In genomic region chr1:161636976-161637375, GRCh38 we compare ENCODE assay signal across 9 cellular contexts. TPM values are rescaled to one million over a fixed set of nuclear protein-coding genes. Genes with fewer than 3 reads are reported as not detected.
"Had no signal": no experiment of that assay in that cellular context is flagged by ENCODE, and none has a peak within 500 bp of the region (broad histone marks: within the 10 kb centered on the region; RNA-seq: fewer than 3 reads in every experiment).

No MANE protein-coding gene starts in this region.

RNA-seq across cellular contexts. Expression of gene FCGR3B, which starts 6.0 kb away (rescaled TPM):
- total RNA-seq: endothelial cell of umbilical vein, epithelial cell of proximal tubule, fibroblast of lung, foreskin keratinocyte, hepatocyte, kidney epithelial cell, lung microvascular endothelial cell, mesothelial cell of epicardium, renal cortical epithelial cell had no signal
- polyA plus RNA-seq: endothelial cell of umbilical vein, fibroblast of lung, foreskin keratinocyte, hepatocyte had no signal

RNA-seq across cellular contexts. Expression of gene FCGR2B, which starts 26.0 kb away (rescaled TPM):
- total RNA-seq: endothelial cell of umbilical vein, epithelial cell of proximal tubule, fibroblast of lung, foreskin keratinocyte, hepatocyte, kidney epithelial cell, lung microvascular endothelial cell, mesothelial cell of epicardium, renal cortical epithelial cell had no signal
- polyA plus RNA-seq: endothelial cell of umbilical vein, fibroblast of lung, foreskin keratinocyte, hepatocyte had no signal
